Comparison of ENCODE assay signal across 8 cellular contexts in the genomic region with DNA sequence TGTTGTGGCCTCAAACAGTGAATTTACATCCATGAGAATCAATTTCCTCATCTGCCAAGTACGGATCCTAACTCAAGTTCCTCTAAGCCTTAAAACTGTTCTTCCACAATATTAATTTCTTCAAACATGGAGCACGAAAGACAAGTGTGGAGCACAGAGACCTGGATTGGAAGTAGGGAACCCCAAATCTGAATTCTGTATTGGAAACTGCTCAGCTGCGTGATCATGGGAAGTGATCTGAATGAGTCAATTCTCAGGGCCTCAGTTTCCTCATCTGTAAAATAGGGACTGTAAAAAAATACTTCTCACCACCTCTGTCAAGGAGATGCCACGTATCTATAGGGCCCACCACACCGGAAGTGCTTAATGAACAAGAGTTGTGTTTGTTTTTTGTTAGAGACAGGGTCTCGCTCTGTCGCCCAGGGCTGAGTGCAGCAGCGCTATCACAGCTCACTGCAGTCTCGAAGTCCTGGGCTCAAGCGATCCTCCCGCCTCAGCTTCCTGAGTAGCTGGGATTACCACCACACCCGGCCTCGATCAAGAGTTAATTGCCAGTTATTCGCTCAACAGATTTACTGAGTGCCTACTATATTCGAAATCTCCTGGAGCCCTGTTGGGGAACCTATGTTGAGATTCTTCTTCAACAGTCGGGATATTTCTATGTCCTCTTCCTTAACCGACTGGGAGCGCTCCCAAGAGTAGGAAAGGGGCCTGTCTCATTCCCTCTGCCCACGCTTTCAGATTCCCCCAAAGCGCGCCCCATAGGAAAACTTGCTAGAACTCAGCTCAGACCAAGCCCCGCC. TPM values are rescaled to one million over a fixed set of nuclear protein-coding genes. Genes with fewer than 3 reads are reported as not detected.
DNase-seq lines count a peak whose midpoint lies in the region; ATAC-seq and TF ChIP-seq lines count a peak whose summit lies in the region.

No MANE protein-coding gene starts in this region.

- DNase-seq in activated T-cell treated with anti-CD3 and anti-CD28 coated beads, Interleukin-2, amount 50 U/mL, for 24 hours = no peak
- no peak for DNase-seq in activated T-cell treated with anti-CD3 and anti-CD28 coated beads for 4 hours
- DNase-seq in activated naive CD8-positive, alpha-beta T cell treated with anti-CD3 and anti-CD28 coated beads, Interleukin-2, amount 10 ng/mL, durations not matched to agents 7 days and 5 days = no peak
- peak; percentile 64 for DNase-seq in left kidney (ENCODE audit: low read depth, low spot score)
- DNase-seq in thoracic aorta (ENCODE audit: low spot score) = no peak
- DNase-seq in EL = no peak
- no peak for DNase-seq in effector CD4-positive, alpha-beta T cell

- peaks cover 14 to 20% of the 10 kb centered on the region in 2 donors for H3K4me1 ChIP-seq in thoracic aorta (ENCODE audit: control insufficient read depth in 1 of 2, low read depth in 2 of 2)

- H3K27me3 Mint-ChIP-seq in activated T-cell treated with anti-CD3 and anti-CD28 coated beads, Interleukin-2, amount 50 U/mL, for 24 hours = no peaks in the 10 kb centered on the region
- H3K27me3 Mint-ChIP-seq in activated naive CD8-positive, alpha-beta T cell treated with anti-CD3 and anti-CD28 coated beads, Interleukin-2, amount 10 ng/mL, durations not matched to agents 7 days and 5 days = no peaks in the 10 kb centered on the region

- peak overlapping the region; percentile 95 for H3K4me3 Mint-ChIP-seq in activated T-cell treated with anti-CD3 and anti-CD28 coated beads, Interleukin-2, amount 50 U/mL, for 24 hours
- H3K4me3 Mint-ChIP-seq in activated naive CD8-positive, alpha-beta T cell treated with anti-CD3 and anti-CD28 coated beads, Interleukin-2, amount 10 ng/mL, durations not matched to agents 7 days and 5 days = peak overlapping the region; percentile 96

- peak overlapping the region; percentile 98 for H3K27ac Mint-ChIP-seq in activated T-cell treated with anti-CD3 and anti-CD28 coated beads, Interleukin-2, amount 50 U/mL, for 24 hours
- H3K27ac Mint-ChIP-seq in activated naive CD8-positive, alpha-beta T cell treated with anti-CD3 and anti-CD28 coated beads, Interleukin-2, amount 10 ng/mL, durations not matched to agents 7 days and 5 days = peak overlapping the region; percentile 93

- TF ChIP-seq CTCF in thoracic aorta (IDR thresholded peaks at IDR 0.05) = no peak

- POLR2A ChIA-PET in activated naive CD8-positive, alpha-beta T cell treated with anti-CD3 and anti-CD28 coated beads, Interleukin-2, amount 10 ng/mL, durations not matched to agents 7 days and 5 days (lab: Charles Lee) = interaction anchor here (0.6 to 3.3 kb wide), 13 partner anchors 9 to 1544 kb away, joined by 3 to 35 read pairs (median 5); a partner anchor contains a TSS

- ATAC-seq in activated naive CD8-positive, alpha-beta T cell treated with anti-CD3 and anti-CD28 coated beads, Interleukin-2, amount 10 ng/mL, durations not matched to agents 7 days and 5 days (ENCODE audit: low read depth) = no peak
- ATAC-seq in thoracic aorta (ENCODE audit: insufficient number of reproducible peaks, low FRiP score, low read depth) = no peak
- ATAC-seq in GM18909 (IDR thresholded peaks at IDR 0.05; ENCODE audit: poor library complexity, unreplicated experiment) = no peak

- H3K9me3 Mint-ChIP-seq in activated T-cell treated with anti-CD3 and anti-CD28 coated beads, Interleukin-2, amount 50 U/mL, for 24 hours = no peaks in the 10 kb centered on the region
- H3K9me3 Mint-ChIP-seq in activated naive CD8-positive, alpha-beta T cell treated with anti-CD3 and anti-CD28 coated beads, Interleukin-2, amount 10 ng/mL, durations not matched to agents 7 days and 5 days = no peaks in the 10 kb centered on the region

- H3K4me1 Mint-ChIP-seq in activated T-cell treated with anti-CD3 and anti-CD28 coated beads, Interleukin-2, amount 50 U/mL, for 24 hours (ENCODE audit: low read depth) = peaks cover 25% of the 10 kb centered on the region
- peaks cover 16% of the 10 kb centered on the region for H3K4me1 Mint-ChIP-seq in activated naive CD8-positive, alpha-beta T cell treated with anti-CD3 and anti-CD28 coated beads, Interleukin-2, amount 10 ng/mL, durations not matched to agents 7 days and 5 days

- no peaks in the 10 kb centered on the region for H3K9me3 ChIP-seq in thoracic aorta

- H3K27me3 ChIP-seq in thoracic aorta (replicated peaks; ENCODE audit: insufficient read depth) = no peaks in the 10 kb centered on the region

- H3K36me3 Mint-ChIP-seq in activated T-cell treated with anti-CD3 and anti-CD28 coated beads, Interleukin-2, amount 50 U/mL, for 24 hours (ENCODE audit: low read depth) = peaks cover 27% of the 10 kb centered on the region
- peaks cover 9% of the 10 kb centered on the region for H3K36me3 Mint-ChIP-seq in activated naive CD8-positive, alpha-beta T cell treated with anti-CD3 and anti-CD28 coated beads, Interleukin-2, amount 10 ng/mL, durations not matched to agents 7 days and 5 days

- H3K36me3 ChIP-seq in thoracic aorta = peaks cover 18% of the 10 kb centered on the region

- peak overlapping the region; percentile 93 for H3K4me3 ChIP-seq in thoracic aorta

- peak overlapping the region; percentile 67 to 96 for H3K27ac ChIP-seq in thoracic aorta

RNA-seq across cellular contexts. Expression of a gene that starts 1.6 kb away (rescaled TPM):
- total RNA-seq in activated naive CD8-positive, alpha-beta T cell treated with anti-CD3 and anti-CD28 coated beads, Interleukin-2, amount 10 ng/mL, durations not matched to agents 7 days and 5 days = 10 to 100 TPM; 12.9 to 13.5 TPM
- 10 to 100 TPM; 12.3 to 19.4 TPM for total RNA-seq in thoracic aorta

RNA-seq across cellular contexts. Expression of a gene that starts 16.7 kb away (rescaled TPM):
- total RNA-seq in activated naive CD8-positive, alpha-beta T cell treated with anti-CD3 and anti-CD28 coated beads, Interleukin-2, amount 10 ng/mL, durations not matched to agents 7 days and 5 days = 1 to 10 TPM; 7.3 to 7.9 TPM
- total RNA-seq in thoracic aorta = 10 to 100 TPM; 22.7 to 42.3 TPM

RNA-seq across cellular contexts. Expression of a gene that starts 23.0 kb away (rescaled TPM):
- 10 to 100 TPM; 20.4 to 21.5 TPM for total RNA-seq in activated naive CD8-positive, alpha-beta T cell treated with anti-CD3 and anti-CD28 coated beads, Interleukin-2, amount 10 ng/mL, durations not matched to agents 7 days and 5 days
- 100 to 1,000 TPM in 1 of 2 donors, 10 to 100 TPM in 1; 97.4 to 229 TPM for total RNA-seq in thoracic aorta

RNA-seq across cellular contexts. Expression of a gene that starts 24.3 kb away (rescaled TPM):
- total RNA-seq in activated naive CD8-positive, alpha-beta T cell treated with anti-CD3 and anti-CD28 coated beads, Interleukin-2, amount 10 ng/mL, durations not matched to agents 7 days and 5 days = under 1 TPM; 0.39 to 0.40 TPM
- 1 to 10 TPM; 2.0 to 7.0 TPM for total RNA-seq in thoracic aorta

RNA-seq across cellular contexts. Expression of a gene that starts 29.4 kb away (rescaled TPM):
- 1 to 10 TPM; 2.3 to 2.5 TPM for total RNA-seq in activated naive CD8-positive, alpha-beta T cell treated with anti-CD3 and anti-CD28 coated beads, Interleukin-2, amount 10 ng/mL, durations not matched to agents 7 days and 5 days
- total RNA-seq in thoracic aorta = 1 to 10 TPM; 3.7 to 7.3 TPM

Comparison
In these comparisons a context has a peak if more than half of its experiments do, and no peak if none do; other contexts are left out.
1. RNA of a gene that starts 23.0 kb away (total RNA-seq): 97.4 to 229 TPM in thoracic aorta; 20.4 to 21.5 TPM in activated naive CD8-positive, alpha-beta T cell treated with anti-CD3 and anti-CD28 coated beads, Interleukin-2, amount 10 ng/mL, durations not matched to agents 7 days and 5 days; every median in the first group is over 4 times any median in the second.